In the genomic region with DNA sequence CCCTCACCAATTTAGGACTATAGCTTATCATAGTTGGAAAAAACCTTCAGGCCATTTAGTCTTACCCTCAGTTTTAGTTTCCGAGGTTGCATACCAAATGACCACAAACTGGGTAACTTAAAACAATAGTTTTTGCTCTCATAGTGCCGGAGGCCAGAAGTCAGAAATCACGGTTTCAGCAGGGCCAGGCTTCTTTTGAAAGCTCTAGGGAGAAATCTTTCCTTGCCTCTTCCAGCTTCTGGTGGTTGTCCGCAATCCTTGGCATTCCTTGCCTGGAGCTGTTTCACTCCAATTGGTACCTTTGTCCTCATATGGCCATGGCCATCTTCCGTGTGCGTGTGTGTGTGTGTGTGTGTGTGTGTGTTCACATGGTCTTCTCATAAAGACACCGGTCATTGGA, we compare ENCODE assay signal across 19 cellular contexts. TPM values are rescaled to one million over a fixed set of nuclear protein-coding genes. Genes with fewer than 3 reads are reported as not detected.
DNase-seq lines count a peak whose midpoint lies in the region; ATAC-seq and TF ChIP-seq lines count a peak whose summit lies in the region.
"Had no signal": no experiment of that assay in that cellular context is flagged by ENCODE, and none has a peak within 500 bp of the region (broad histone marks: within the 10 kb centered on the region; RNA-seq: fewer than 3 reads in every experiment).

No MANE protein-coding gene starts in this region.

- peak; percentile 67 for DNase-seq in H4 (ENCODE audit: low spot score)
- peak; percentile 98 for DNase-seq in RPMI7951 (ENCODE audit: low read depth)
- peak; percentile 39 for DNase-seq in dedifferentiated amniotic fluid mesenchymal stem cell (ENCODE audit: extremely low spot score)
- no peak for DNase-seq in osteocyte (ENCODE audit: extremely low spot score, unreplicated experiment)
- no peak for DNase-seq in activated gamma-delta T cell (lab: John Stamatoyannopoulos, UW)
- no peak for DNase-seq in hepatocyte (ENCODE audit: low spot score)
- DNase-seq in NCI-H128 (lab: John Stamatoyannopoulos, UW; ENCODE audit: unreplicated experiment) = no peak
- DNase-seq: CD4-positive, alpha-beta memory T cell; DMS153; H7; NCI-H1105 treated with DMSO at 0.1 percent for 48 hours; NCI-H1694 treated with DMSO at 0.1 percent for 48 hours; NCI-H2107; NCI-H2227 treated with DMSO at 0.1 percent for 48 hours; NCI-H510A treated with DMSO at 0.1 percent for 48 hours; SIG-M5 had no signal

- peak overlapping the region; percentile 1 for H3K4me3 Mint-ChIP-seq in osteocyte (ENCODE audit: unreplicated experiment)
- H3K4me3 Mint-ChIP-seq: CD4-positive, alpha-beta memory T cell had no signal

- H3K79me2 ChIP-seq in hepatocyte = no peaks in the 10 kb centered on the region

- no peaks in the 10 kb centered on the region for H3K36me3 Mint-ChIP-seq in osteocyte (ENCODE audit: unreplicated experiment)
- H3K36me3 Mint-ChIP-seq: CD4-positive, alpha-beta memory T cell had no signal

- H3K4me1 ChIP-seq in hepatocyte (ENCODE audit: insufficient read depth) = peaks cover 12% of the 10 kb centered on the region
- H3K4me1 ChIP-seq: BLaER1 had no signal

- WGBS in hepatocyte (ENCODE audit: low lambda C conversion rate, missing lambda C conversion rate) = 78% methylated on average over 7 of the region's 7 CpGs

- no peak overlapping the region for H3K4me2 ChIP-seq in hepatocyte
- H3K4me2 ChIP-seq: BLaER1 had no signal

- H3K9me3 ChIP-seq in hepatocyte (ENCODE audit: low read depth) = no peaks in the 10 kb centered on the region

- H3K4me1 Mint-ChIP-seq in osteocyte (ENCODE audit: unreplicated experiment) = peaks cover 49% of the 10 kb centered on the region
- H3K4me1 Mint-ChIP-seq: CD4-positive, alpha-beta memory T cell had no signal

- TF ChIP-seq CTCF in osteocyte (IDR thresholded peaks at IDR 0.05) (no peak), hepatocyte (IDR thresholded peaks at IDR 0.05; ENCODE audit: poor library complexity) (no peak)

- H3K9me3 Mint-ChIP-seq in osteocyte (ENCODE audit: unreplicated experiment) = peaks cover 10% of the 10 kb centered on the region

- H4K20me1 ChIP-seq in hepatocyte (ENCODE audit: insufficient read depth, poor library complexity, severe bottlenecking) = no peaks in the 10 kb centered on the region
- H4K20me1 ChIP-seq: BLaER1 had no signal

- peaks cover 35% of the 10 kb centered on the region for H3K27me3 Mint-ChIP-seq in osteocyte (ENCODE audit: unreplicated experiment)

- H3K27ac Mint-ChIP-seq in osteocyte (ENCODE audit: unreplicated experiment) = peak overlapping the region; percentile 45
- H3K27ac Mint-ChIP-seq: CD4-positive, alpha-beta memory T cell had no signal

- H3K27ac ChIP-seq in hepatocyte = no peak overlapping the region
- H3K27ac ChIP-seq: BLaER1, RWPE1 had no signal

- no peak overlapping the region for H2AFZ ChIP-seq in hepatocyte

- no peaks in the 10 kb centered on the region for H3K36me3 ChIP-seq in hepatocyte (replicated peaks; ENCODE audit: insufficient read depth, low read depth)
- H3K36me3 ChIP-seq: BLaER1 had no signal

- no peak overlapping the region for H3K4me3 ChIP-seq in hepatocyte
- H3K4me3 ChIP-seq: BLaER1 had no signal

- H3K9me2 ChIP-seq in hepatocyte (replicated peaks; ENCODE audit: insufficient read depth) = no peaks in the 10 kb centered on the region

- no peak for ATAC-seq in GM18520 (IDR thresholded peaks at IDR 0.05; ENCODE audit: unreplicated experiment)

- no peaks in the 10 kb centered on the region for H3K27me3 ChIP-seq in hepatocyte
- H3K27me3 ChIP-seq: BLaER1 had no signal

RNA-seq across cellular contexts. Expression of a gene that starts 12.4 kb away (rescaled TPM):
- total RNA-seq in H4 (2014; rRNA removed; shearing (Covaris generic)) = 0.80 and 0.89 TPM in 2 replicates
- 7.0 and 9.4 TPM in 2 replicates for total RNA-seq in RPMI7951 (2014; rRNA removed; shearing (Covaris generic))
- total RNA-seq in osteocyte (19.5 and 20.5 TPM in 2 replicates), hepatocyte (8.3 and 9.8 TPM in 2 replicates)
- 13.1 and 16.4 TPM in 2 replicates for polyA plus RNA-seq in hepatocyte

Comparison
In these comparisons a context has a peak if more than half of its experiments do, and no peak if none do; other contexts are left out.
1. DNase-seq: peak in H4 (single experiment), RPMI7951 (single experiment) and dedifferentiated amniotic fluid mesenchymal stem cell (single experiment); none in osteocyte (single experiment), activated gamma-delta T cell (single experiment), hepatocyte (single experiment) and NCI-H128 (single experiment).